ENCODE assay signal across 11 cellular contexts in the genomic region with DNA sequence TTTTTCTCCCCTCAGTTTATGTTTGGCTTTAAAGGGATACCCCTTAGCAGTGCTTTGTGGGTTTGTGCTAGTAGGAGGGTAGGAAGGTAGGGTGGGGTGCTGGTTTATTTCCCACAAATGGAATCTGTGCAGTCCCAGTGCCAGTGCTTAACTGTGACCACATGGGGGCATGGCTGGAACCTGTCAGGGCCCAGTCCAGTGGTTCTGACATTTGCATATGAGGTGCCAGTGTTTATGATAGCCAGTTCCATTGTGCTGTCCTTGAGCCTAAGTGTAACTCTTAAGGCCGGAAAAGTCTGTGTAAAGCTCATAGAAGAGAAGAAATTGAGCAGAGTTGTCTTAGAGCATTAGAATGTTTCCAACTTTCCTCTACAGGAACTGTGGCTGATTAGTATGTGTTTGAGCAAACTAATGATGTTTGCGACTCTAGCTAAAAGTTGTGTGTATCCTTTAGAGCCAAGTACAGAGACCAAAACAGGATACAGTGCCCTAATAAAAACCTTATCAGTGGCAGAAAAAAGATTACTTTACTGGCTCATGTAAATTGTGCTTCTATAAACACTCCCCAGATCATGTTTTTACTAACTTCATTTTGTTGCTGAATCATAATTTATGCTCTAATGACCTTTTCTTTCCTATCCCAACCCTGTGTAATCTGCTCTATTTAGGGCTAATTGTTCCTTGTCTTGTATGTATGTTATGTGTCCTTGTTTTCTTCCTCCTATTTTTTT. TPM values are rescaled to one million over a fixed set of nuclear protein-coding genes. Genes with fewer than 3 reads are reported as not detected.
A peak's percentile ranks its signal among the peaks of the same experiment; 100 is the strongest.
DNase-seq lines count a peak whose midpoint lies in the region; ATAC-seq and TF ChIP-seq lines count a peak whose summit lies in the region.
"Had no signal": no experiment of that assay in that cellular context is flagged by ENCODE, and none has a peak within 500 bp of the region (broad histone marks: within the 10 kb centered on the region; RNA-seq: fewer than 3 reads in every experiment).

No MANE protein-coding gene starts in this region.

- peak overlapping the region in 9 of 12 donors; percentile 64 to 92 (median 86) for H3K27ac ChIP-seq in heart left ventricle
- H3K27ac ChIP-seq in substantia nigra (ENCODE audit: low read depth, low read length, poor library complexity, severe bottlenecking), result peak overlapping the region; percentile 16

- 28 to 50% (median 36%) methylated on average over 2 of the region's 2 CpGs for WGBS in heart left ventricle, 4 donors

- intact Hi-C loops in heart left ventricle (cut with DNase I), result loop anchor here in 9 of 10 donors (5.0 kb wide), 3 partner anchors 33 to 103 kb away; a partner anchor contains a TSS

- H3K27me3 ChIP-seq in heart left ventricle, result peaks cover 0 to 20% (median 0%) of the 10 kb centered on the region in 9 donors
- peaks cover 12% of the 10 kb centered on the region for H3K27me3 ChIP-seq in H7 (ENCODE audit: control insufficient read depth, insufficient read depth, low read length)
- H3K27me3 ChIP-seq: pancreas had no signal

- H3K4me3 ChIP-seq in WI38 (ENCODE audit: low read depth, low read length) (no peak overlapping the region), heart left ventricle (no peak overlapping the region), H7 (ENCODE audit: insufficient read depth, low read depth, low read length) (no peak overlapping the region)
- H3K4me3 ChIP-seq: pancreas had no signal

- no peaks in the 10 kb centered on the region for H3K9me3 ChIP-seq in heart left ventricle
- H3K9me3 ChIP-seq: pancreas had no signal

- peaks cover 0 to 48% (median 23%) of the 10 kb centered on the region in 12 donors for H3K4me1 ChIP-seq in heart left ventricle

- peaks cover 0 to 11% (median 0%) of the 10 kb centered on the region in 9 donors for H3K36me3 ChIP-seq in heart left ventricle
- H3K36me3 ChIP-seq in H7 (replicated peaks; ENCODE audit: control insufficient read depth, insufficient read depth, low read length), result no peaks in the 10 kb centered on the region
- H3K36me3 ChIP-seq: pancreas had no signal

- no peak for TF ChIP-seq POLR2A in heart left ventricle (IDR thresholded peaks at IDR 0.05)

- TF ChIP-seq CTCF in WI38 (IDR thresholded peaks at IDR 0.05; ENCODE audit: low read depth, low read length), result 0 out of 2 replicates have a peak, but pooled peaks have one; percentile 5
- TF ChIP-seq CTCF in heart left ventricle (IDR thresholded peaks at IDR 0.05), result peak in 6 of 12 donors; percentile 19 to 45 (median 32)

- DNase-seq in HCEC 1CT (peak; percentile 9), heart left ventricle (peak in 3 of 5 donors; percentile 30 to 58 (median 47)), substantia nigra (lab: John Stamatoyannopoulos, UW) (peak in 22 of 49 donors; percentile 8 to 64 (median 18)), H7 (no peak), HuH-7.5 (ENCODE audit: low spot score) (no peak), SHP77 (lab: John Stamatoyannopoulos, UW) (no peak)
- DNase-seq: activated naive CD4-positive, alpha-beta T cell; pancreas had no signal

- ATAC-seq in heart left ventricle, result peak; percentile 47 to 55 (median 50)
- ATAC-seq in HG03442 (IDR thresholded peaks at IDR 0.05; ENCODE audit: unreplicated experiment), result no peak

RNA-seq across cellular contexts. Expression of a gene that starts 38.1 kb away (rescaled TPM):
- total RNA-seq in heart left ventricle, result 10 to 100 TPM; 15.0 to 34.9 (median 20.5) TPM
- polyA plus RNA-seq in heart left ventricle, result 10 to 100 TPM in 1 of 2 donors, 1 to 10 TPM in 1; 3.9 to 10.6 TPM
- 5.0 and 8.7 TPM in 2 replicates for total RNA-seq in H7 (2014; rRNA removed; shearing (Covaris generic))

RNA-seq across cellular contexts. Expression of a gene that starts 50.0 kb away (rescaled TPM):
- total RNA-seq in heart left ventricle, result 100 to 1,000 TPM; 110 to 179 (median 160) TPM
- 10 to 100 TPM; 48.7 to 98.3 TPM for polyA plus RNA-seq in heart left ventricle
- total RNA-seq in H7 (2014; rRNA removed; shearing (Covaris generic)), result 94.0 and 105 TPM in 2 replicates

RNA-seq across cellular contexts. Expression of a gene that starts 56.5 kb away (rescaled TPM):
- 1 to 10 TPM in 8 of 9 donors, under 1 TPM in 1; 0.79 to 8.3 (median 2.0) TPM for total RNA-seq in heart left ventricle
- 1 to 10 TPM; 2.3 to 2.9 TPM for polyA plus RNA-seq in heart left ventricle
- total RNA-seq in H7 (2014; rRNA removed; shearing (Covaris generic)), result 0.33 and 1.7 TPM in 2 replicates
- total RNA-seq: T-helper 1 cell treated with Interleukin-12 subunit alpha and Interleukin-12 subunit beta and Interleukin-4 antibody, amounts not matched to agents 30 ng/mL and 1 ng/mL, for 36 hours had no signal

Comparison
In these comparisons a context has a peak if more than half of its experiments do, and no peak if none do; other contexts are left out.
1. DNase-seq: peak in HCEC 1CT (single experiment) and heart left ventricle (3 of 5); none in H7 (single experiment), HuH-7.5 (single experiment) and SHP77 (0 of 2).